22 cellular contexts compared by ENCODE assay signal in genomic region chr11:103359221-103359620, GRCh38.
"Had no signal": no experiment of that assay in that cellular context is flagged by ENCODE, and none has a peak within 500 bp of the region (broad histone marks: within the 10 kb centered on the region; RNA-seq: fewer than 3 reads in every experiment).

No MANE protein-coding gene starts in this region.

- FAIRE-seq: bronchial epithelial cell, kidney, small intestine had no signal

- H3K4me2 ChIP-seq: hepatocyte had no signal

- H3K4me1 ChIP-seq: left lung, suprapubic skin, transverse colon, uterus had no signal

- ATAC-seq: activated T-cell treated with anti-CD3 and anti-CD28 coated beads, Interleukin-2, amount 50 U/mL, for 72 hours; esophagus mucosa; left lung had no signal

- H2AFZ ChIP-seq: hepatocyte had no signal

- H3K9me3 Mint-ChIP-seq: activated T-cell treated with anti-CD3 and anti-CD28 coated beads, Interleukin-2, amount 50 U/mL, for 72 hours; stimulated activated naive CD8-positive, alpha-beta T cell treated with anti-CD3 and anti-CD28 coated beads, Interleukin-15, Interleukin-2, amounts not matched to agents 100 ng/mL and 50 ng/mL, for 24 hours had no signal

- H3K79me2 ChIP-seq: hepatocyte had no signal

- H3K27ac Mint-ChIP-seq: activated T-cell treated with anti-CD3 and anti-CD28 coated beads, Interleukin-2, amount 50 U/mL, for 72 hours; stimulated activated naive CD8-positive, alpha-beta T cell treated with anti-CD3 and anti-CD28 coated beads, Interleukin-15, Interleukin-2, amounts not matched to agents 100 ng/mL and 50 ng/mL, for 24 hours had no signal

- H3K27me3 ChIP-seq: hepatocyte, left lung, suprapubic skin, transverse colon, uterus had no signal

- H3K27ac ChIP-seq: hepatocyte, left lung, suprapubic skin, transverse colon, uterus, VCaP had no signal

- H3K27me3 Mint-ChIP-seq: stimulated activated naive CD8-positive, alpha-beta T cell treated with anti-CD3 and anti-CD28 coated beads, Interleukin-15, Interleukin-2, amounts not matched to agents 100 ng/mL and 50 ng/mL, for 24 hours had no signal

- H3K4me3 ChIP-seq: hepatocyte, left lung, suprapubic skin, transverse colon, uterus had no signal

- DNase-seq: activated CD4-positive, alpha-beta T cell treated with anti-CD3 and anti-CD28 coated beads, Interleukin-2, amount 50 U/mL, for 1 hour; activated CD4-positive, CD25-positive, alpha-beta regulatory T cell treated with anti-CD3 and anti-CD28 coated beads, Interleukin-2, amount 50 U/mL, for 72 hours; activated effector memory CD4-positive, alpha-beta T cell treated with anti-CD3 and anti-CD28 coated beads, Interleukin-2, amount 50 U/mL, for 16 hours; activated naive CD4-positive, alpha-beta T cell treated with anti-CD3 and anti-CD28 coated beads, Interleukin-2, amount 50 U/mL, for 16 hours; activated T-cell treated with anti-CD3 and anti-CD28 coated beads, Interleukin-2, amount 50 U/mL, for 72 hours; aorta; cerebellar nuclear complex; effector CD4-positive, alpha-beta T cell; kidney; left lung; small intestine; stimulated activated CD4-positive, alpha-beta T cell treated with anti-CD3 and anti-CD28 coated beads, Interleukin-15, amount 100 ng/mL, for 24 hours; stimulated activated CD4-positive, alpha-beta T cell treated with anti-CD3 and anti-CD28 coated beads, Interleukin-2, amount 100 ng/mL, for 48 hours; T-helper 2 cell; transverse colon; uterus had no signal

- H3K4me3 Mint-ChIP-seq: activated T-cell treated with anti-CD3 and anti-CD28 coated beads, Interleukin-2, amount 50 U/mL, for 72 hours; stimulated activated naive CD8-positive, alpha-beta T cell treated with anti-CD3 and anti-CD28 coated beads, Interleukin-15, Interleukin-2, amounts not matched to agents 100 ng/mL and 50 ng/mL, for 24 hours had no signal

- H3K9me3 ChIP-seq: left lung, suprapubic skin, transverse colon, uterus had no signal

- H3K36me3 ChIP-seq: left lung, suprapubic skin, transverse colon, uterus had no signal
